16 cellular contexts compared by ENCODE assay signal in the genomic region with DNA sequence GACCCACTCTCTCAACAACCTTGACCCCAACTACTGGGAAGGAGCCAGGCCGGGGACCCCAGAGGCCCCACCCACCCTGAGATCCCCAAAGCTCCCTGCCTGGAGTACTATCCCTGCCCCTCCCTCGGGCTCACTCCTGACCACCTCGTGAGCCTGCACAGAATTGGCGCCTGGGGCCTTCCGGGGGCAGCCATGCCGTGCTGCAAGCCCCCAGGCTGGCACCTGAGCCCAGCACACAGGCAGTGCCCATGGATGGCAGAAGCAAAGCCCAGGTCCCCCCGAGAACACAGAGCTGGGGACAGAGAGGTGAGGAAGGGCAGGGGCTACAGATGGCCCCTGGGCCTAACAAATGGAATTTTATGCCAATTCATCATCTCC.
"Had no signal": no experiment of that assay in that cellular context is flagged by ENCODE, and none has a peak within 500 bp of the region (broad histone marks: within the 10 kb centered on the region; RNA-seq: fewer than 3 reads in every experiment).

No MANE protein-coding gene starts in this region.

- H3K9me3 Mint-ChIP-seq: activated naive CD4-positive, alpha-beta T cell treated with anti-CD3 and anti-CD28 coated beads, Interleukin-2, amount 50 U/mL, for 24 hours; activated T-helper 17 cell treated with anti-CD3 and anti-CD28 coated beads, Interleukin-2, amount 50 U/mL, for 72 hours; naive thymus-derived CD4-positive, alpha-beta T cell; stimulated activated naive CD8-positive, alpha-beta T cell treated with anti-CD3 and anti-CD28 coated beads, Interleukin-15, Interleukin-2, amounts not matched to agents 100 ng/mL and 50 ng/mL, for 24 hours had no signal

- H3K4me3 ChIP-seq: breast epithelium, dorsolateral prefrontal cortex, esophagus squamous epithelium, vagina had no signal

- H3K27me3 Mint-ChIP-seq: activated naive CD4-positive, alpha-beta T cell treated with anti-CD3 and anti-CD28 coated beads, Interleukin-2, amount 50 U/mL, for 24 hours; activated T-helper 17 cell treated with anti-CD3 and anti-CD28 coated beads, Interleukin-2, amount 50 U/mL, for 72 hours; naive thymus-derived CD4-positive, alpha-beta T cell; stimulated activated naive CD8-positive, alpha-beta T cell treated with anti-CD3 and anti-CD28 coated beads, Interleukin-15, Interleukin-2, amounts not matched to agents 100 ng/mL and 50 ng/mL, for 24 hours; T-helper 17 cell had no signal

- DNase-seq: activated CD4-positive, alpha-beta T cell treated with anti-CD3 and anti-CD28 coated beads, Interleukin-2, amount 50 U/mL, for 4 hours; anterior cingulate cortex; dorsolateral prefrontal cortex; esophagus squamous epithelium; foreskin fibroblast; head of caudate nucleus; naive thymus-derived CD4-positive, alpha-beta T cell; stimulated activated CD4-positive, alpha-beta T cell treated with anti-CD3 and anti-CD28 coated beads, Interleukin-2, amount 100 ng/mL, for 24 hours; T-helper 17 cell had no signal

- H3K27ac Mint-ChIP-seq: activated naive CD4-positive, alpha-beta T cell treated with anti-CD3 and anti-CD28 coated beads, Interleukin-2, amount 50 U/mL, for 24 hours; activated T-helper 17 cell treated with anti-CD3 and anti-CD28 coated beads, Interleukin-2, amount 50 U/mL, for 72 hours; stimulated activated naive CD8-positive, alpha-beta T cell treated with anti-CD3 and anti-CD28 coated beads, Interleukin-15, Interleukin-2, amounts not matched to agents 100 ng/mL and 50 ng/mL, for 24 hours; T-helper 17 cell had no signal

- H3K27ac ChIP-seq: neutrophil had no signal

- H3K9me3 ChIP-seq: breast epithelium, esophagus squamous epithelium, neutrophil, vagina had no signal

- H3K4me3 Mint-ChIP-seq: activated naive CD4-positive, alpha-beta T cell treated with anti-CD3 and anti-CD28 coated beads, Interleukin-2, amount 50 U/mL, for 24 hours; activated T-helper 17 cell treated with anti-CD3 and anti-CD28 coated beads, Interleukin-2, amount 50 U/mL, for 72 hours; naive thymus-derived CD4-positive, alpha-beta T cell; stimulated activated naive CD8-positive, alpha-beta T cell treated with anti-CD3 and anti-CD28 coated beads, Interleukin-15, Interleukin-2, amounts not matched to agents 100 ng/mL and 50 ng/mL, for 24 hours; T-helper 17 cell had no signal

- ATAC-seq: activated T-helper 17 cell treated with anti-CD3 and anti-CD28 coated beads, Interleukin-2, amount 50 U/mL, for 72 hours; naive thymus-derived CD4-positive, alpha-beta T cell; right cardiac atrium; T-helper 17 cell had no signal

- H3K27me3 ChIP-seq: breast epithelium, dorsolateral prefrontal cortex, esophagus squamous epithelium, neutrophil, vagina had no signal

- H3K36me3 ChIP-seq: breast epithelium had no signal
